7 cellular contexts compared by ENCODE assay signal in the genomic region with DNA sequence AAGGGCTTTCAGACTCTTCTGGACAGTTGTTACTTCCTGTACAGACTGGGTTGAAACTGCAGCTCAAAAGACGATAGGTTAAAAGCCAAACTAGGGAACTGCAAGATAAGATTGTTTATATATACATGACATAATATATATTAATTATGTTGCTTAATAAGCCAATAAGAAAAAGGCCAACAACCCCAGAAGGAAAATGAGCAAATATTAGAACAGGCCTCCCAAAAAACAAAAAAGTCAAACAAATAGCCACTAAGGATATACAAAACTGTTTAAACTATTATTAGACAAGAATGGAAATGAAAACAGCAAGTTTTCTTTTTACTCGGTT. TPM values are rescaled to one million over a fixed set of nuclear protein-coding genes. Genes with fewer than 3 reads are reported as not detected.
DNase-seq lines count a peak whose midpoint lies in the region; ATAC-seq and TF ChIP-seq lines count a peak whose summit lies in the region.

No MANE protein-coding gene starts in this region.

- intact Hi-C loops in spleen (cut with DNase I; ENCODE audit: low total_unique reads): no loop called here

- no peaks in the 10 kb centered on the region for H3K9me2 ChIP-seq in hepatocyte (replicated peaks; ENCODE audit: insufficient read depth)

- peak overlapping the region; percentile 47 for H2AFZ ChIP-seq in hepatocyte

- H3K79me2 ChIP-seq in hepatocyte: peaks cover 29% of the 10 kb centered on the region

- H3K36me3 ChIP-seq in HAP-1 (replicated peaks): peaks cover 5% of the 10 kb centered on the region
- H3K36me3 ChIP-seq in hepatocyte (replicated peaks; ENCODE audit: insufficient read depth, low read depth): peaks cover 3% of the 10 kb centered on the region
- H3K36me3 ChIP-seq in spleen: peaks cover 3 to 29% (median 19%) of the 10 kb centered on the region in 6 donors

- in situ Hi-C loops in HAP-1 (cut with MboI; ENCODE audit: low sequenced_read_pairs): no loop called here

- no peaks in the 10 kb centered on the region for H4K20me1 ChIP-seq in hepatocyte (ENCODE audit: insufficient read depth, poor library complexity, severe bottlenecking)

- DNase-seq in HAP-1 (ENCODE audit: low spot score in 2 of 2) (no peak), hepatocyte (ENCODE audit: low spot score) (no peak), spleen (no peak), GM19240 (ENCODE audit: insufficient read length, low spot score) (no peak), putamen (ENCODE audit: low spot score) (no peak)

- no peaks in the 10 kb centered on the region; the same call in 1 of the 2 replicates for H3K9me3 ChIP-seq in HAP-1
- no peaks in the 10 kb centered on the region for H3K9me3 ChIP-seq in hepatocyte (ENCODE audit: low read depth)
- H3K9me3 ChIP-seq in spleen: peaks cover 0 to 21% (median 0%) of the 10 kb centered on the region in 8 donors

- TF ChIP-seq POLR2A in spleen (IDR thresholded peaks at IDR 0.05): no peak

- H3K4me3 ChIP-seq in HAP-1 (peak overlapping the region; percentile 62), WI38 (ENCODE audit: low read depth, low read length) (peak overlapping the region; percentile 85), hepatocyte (peak overlapping the region; percentile 7), spleen (peak overlapping the region; percentile 58 to 89 (median 77))

- H3K27me3 ChIP-seq in HAP-1 (ENCODE audit: low read depth) (no peaks in the 10 kb centered on the region), hepatocyte (no peaks in the 10 kb centered on the region), spleen (replicated peaks in 1 of 7) (peaks cover 0 to 30% (median 0%) of the 10 kb centered on the region in 7 donors)

- H3K4me2 ChIP-seq in hepatocyte: peak overlapping the region; percentile 83

- 30% methylated on average over 2 of the region's 2 CpGs for WGBS in hepatocyte (ENCODE audit: low lambda C conversion rate, missing lambda C conversion rate)
- WGBS in spleen, 5 donors: 18 to 37% (median 30%) methylated on average over 2 of the region's 2 CpGs

- H3K27ac ChIP-seq in hepatocyte: peak overlapping the region; percentile 93
- peak overlapping the region; percentile 83 to 97 (median 91) for H3K27ac ChIP-seq in spleen

- TF ChIP-seq CTCF in WI38 (IDR thresholded peaks at IDR 0.05; ENCODE audit: low read depth, low read length): no peak
- TF ChIP-seq CTCF in hepatocyte (IDR thresholded peaks at IDR 0.05; ENCODE audit: poor library complexity): no peak
- peak in 1 of 11 experiments; percentile 6 for TF ChIP-seq CTCF in spleen (IDR thresholded peaks at IDR 0.05 in 8 of 11, conservative IDR thresholded peaks at IDR 0.05 in 3 of 11)

- H3K4me1 ChIP-seq in HAP-1: no peaks in the 10 kb centered on the region; the same call in 1 of the 2 replicates
- peaks cover 18% of the 10 kb centered on the region for H3K4me1 ChIP-seq in hepatocyte (ENCODE audit: insufficient read depth)
- peaks cover 12 to 35% (median 21%) of the 10 kb centered on the region in 6 donors for H3K4me1 ChIP-seq in spleen

- ATAC-seq in HG02884 (IDR thresholded peaks at IDR 0.05; ENCODE audit: unreplicated experiment): no peak

RNA-seq across cellular contexts. Expression of gene CMTR2, which starts 0.5 kb away (rescaled TPM):
- 40.9 and 43.2 TPM in 2 replicates for total RNA-seq in hepatocyte
- 9.4 and 11.4 TPM in 2 replicates for polyA plus RNA-seq in hepatocyte
- 10 to 100 TPM; 20.9 to 51.7 (median 25.8) TPM for total RNA-seq in spleen
- 10 to 100 TPM in 2 of 3 donors, 1 to 10 TPM in 1; 8.8 to 12.3 (median 11.0) TPM for polyA plus RNA-seq in spleen

RNA-seq across cellular contexts. Expression of gene HYDIN, which starts 59.2 kb away (rescaled TPM):
- 0.52 and 0.67 TPM in 2 replicates for total RNA-seq in hepatocyte
- 0.04 and 1.1 TPM in 2 replicates for polyA plus RNA-seq in hepatocyte
- 1 to 10 TPM in 4 of 7 donors, under 1 TPM in 3; 0.27 to 2.2 (median 1.3) TPM for total RNA-seq in spleen
- under 1 TPM; 0.05 to 0.26 (median 0.07) TPM for polyA plus RNA-seq in spleen

Comparison
In these comparisons a context has a peak if more than half of its experiments do, and no peak if none do; other contexts are left out.
1. H3K4me3 ChIP-seq: peak in every context shown above with its lines; median percentile 85 in WI38; 77 in spleen; 62 in HAP-1; 7 in hepatocyte.